In the genomic region with DNA sequence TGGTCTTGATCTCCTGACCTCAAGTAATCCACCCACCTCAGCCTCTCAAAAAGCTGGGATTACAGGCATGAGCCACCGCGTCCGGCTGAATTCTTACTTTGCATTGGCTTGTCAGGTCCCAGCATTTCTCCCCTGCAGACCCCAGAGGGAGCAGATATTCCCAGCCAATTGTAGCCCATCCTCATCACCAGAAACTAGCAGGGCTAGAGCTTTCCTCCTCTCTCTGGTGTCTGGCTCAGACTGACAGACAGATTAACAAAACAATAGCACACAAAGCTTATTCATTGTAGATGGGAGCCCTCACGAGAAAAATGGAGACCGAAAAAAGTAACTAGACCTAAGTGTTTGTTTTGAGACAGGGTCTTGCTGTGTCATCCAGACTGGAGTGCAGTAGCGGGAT, we compare ENCODE assay signal across 22 cellular contexts. TPM values are rescaled to one million over a fixed set of nuclear protein-coding genes. Genes with fewer than 3 reads are reported as not detected.
DNase-seq lines count a peak whose midpoint lies in the region; ATAC-seq and TF ChIP-seq lines count a peak whose summit lies in the region.
"Had no signal": no experiment of that assay in that cellular context is flagged by ENCODE, and none has a peak within 500 bp of the region (broad histone marks: within the 10 kb centered on the region; RNA-seq: fewer than 3 reads in every experiment).

No MANE protein-coding gene starts in this region.

- H3K36me3 Mint-ChIP-seq in GM23338 (ENCODE audit: low read depth) (no peaks in the 10 kb centered on the region), activated B cell treated with CpG ODN at 0.5 μM for 24 hours (ENCODE audit: low read depth) (peaks cover 5% of the 10 kb centered on the region), neural progenitor cell (no peaks in the 10 kb centered on the region)
- H3K36me3 Mint-ChIP-seq in naive thymus-derived CD4-positive, alpha-beta T cell = no peaks in the 10 kb centered on the region
- H3K36me3 Mint-ChIP-seq: CD4-positive, CD25-positive, alpha-beta regulatory T cell had no signal

- H3K9ac ChIP-seq in HUES48 (ENCODE audit: low read depth, low read length) (no peak overlapping the region), neural progenitor cell (no peak overlapping the region)

- WGBS in spleen, 5 donors = 79 to 87% (median 81%) methylated on average over 6 of the region's 6 CpGs

- intact Hi-C loops in activated B cell treated with CpG ODN at 0.5 μM for 24 hours (cut with micrococcal nuclease) (no loop called here), spleen (cut with DNase I; ENCODE audit: low total_unique reads) (no loop called here)
- intact Hi-C loops in naive thymus-derived CD4-positive, alpha-beta T cell (cut with micrococcal nuclease) = no loop called here

- ATAC-seq in GM23338 (peak; percentile 92), activated B cell treated with CpG ODN at 0.5 μM for 24 hours (ENCODE audit: low read depth) (no peak)
- no peak for ATAC-seq in naive thymus-derived CD4-positive, alpha-beta T cell
- ATAC-seq: A549, Panc1 had no signal

- CTCF ChIA-PET in activated B cell treated with CpG ODN at 0.5 μM for 24 hours (lab: Charles Lee) = interaction anchor here (1.2 kb wide), 1 partner anchor 17 kb away, joined by 3 read pairs; no protein-coding TSS in a partner anchor
- CTCF ChIA-PET in naive thymus-derived CD4-positive, alpha-beta T cell (lab: Charles Lee) = interaction anchor here (0.7 kb wide), 1 partner anchor 10 kb away, joined by 4 read pairs; no protein-coding TSS in a partner anchor

- H4K20me1 ChIP-seq in GM23338 (replicated peaks; ENCODE audit: insufficient read depth) = no peaks in the 10 kb centered on the region
- H4K20me1 ChIP-seq in neural progenitor cell (ENCODE audit: low read depth) = no peaks in the 10 kb centered on the region

- H3K9me2 ChIP-seq in GM23338 (ENCODE audit: insufficient read depth) = no peaks in the 10 kb centered on the region

- H2AFZ ChIP-seq in GM23338 (no peak overlapping the region), neural progenitor cell (replicated peaks) (no peak overlapping the region)

- H3K4me3 ChIP-seq in GM23338 = no peak overlapping the region
- no peak overlapping the region for H3K4me3 ChIP-seq in HUES48 (ENCODE audit: low read depth, low read length)
- H3K4me3 ChIP-seq in neural progenitor cell = no peak overlapping the region
- H3K4me3 ChIP-seq in spleen = no peak overlapping the region
- H3K4me3 ChIP-seq in naive thymus-derived CD4-positive, alpha-beta T cell (ENCODE audit: low read length) = no peak overlapping the region
- H3K4me3 ChIP-seq: A549, MG63, SJCRH30 had no signal

- POLR2A ChIA-PET in activated B cell treated with CpG ODN at 0.5 μM for 24 hours (lab: Charles Lee) = interaction anchor here (0.6 to 19.0 kb wide), 4 partner anchors 13 to 964 kb away, joined by 3 to 437 read pairs (median 4); partner anchors contain the start of gene IFI30
- POLR2A ChIA-PET in naive thymus-derived CD4-positive, alpha-beta T cell (lab: Charles Lee) = interaction anchor here (0.7 kb wide), 1 partner anchor 598 kb away, joined by 3 read pairs; no protein-coding TSS in a partner anchor

- TF ChIP-seq CTCF in GM23338 (conservative IDR thresholded peaks at IDR 0.05; ENCODE audit: low read depth in 2 of 2) = no peak
- TF ChIP-seq CTCF in activated B cell treated with CpG ODN at 0.5 μM for 24 hours (IDR thresholded peaks at IDR 0.05) = no peak
- no peak for TF ChIP-seq CTCF in neural progenitor cell (IDR thresholded peaks at IDR 0.05)
- TF ChIP-seq CTCF in spleen (IDR thresholded peaks at IDR 0.05 in 8 of 11, conservative IDR thresholded peaks at IDR 0.05 in 3 of 11) = no peak

- H3K4me3 Mint-ChIP-seq in GM23338 = no peak overlapping the region
- no peak overlapping the region for H3K4me3 Mint-ChIP-seq in activated B cell treated with CpG ODN at 0.5 μM for 24 hours
- no peak overlapping the region for H3K4me3 Mint-ChIP-seq in neural progenitor cell
- H3K4me3 Mint-ChIP-seq in naive thymus-derived CD4-positive, alpha-beta T cell = no peak overlapping the region
- H3K4me3 Mint-ChIP-seq: CD4-positive, CD25-positive, alpha-beta regulatory T cell had no signal

- H3K4me1 Mint-ChIP-seq in GM23338 = peaks cover 4% of the 10 kb centered on the region; the same call in 2 of the 3 replicates
- peaks cover 43% of the 10 kb centered on the region for H3K4me1 Mint-ChIP-seq in activated B cell treated with CpG ODN at 0.5 μM for 24 hours
- peaks cover 5% of the 10 kb centered on the region for H3K4me1 Mint-ChIP-seq in neural progenitor cell
- no peaks in the 10 kb centered on the region for H3K4me1 Mint-ChIP-seq in naive thymus-derived CD4-positive, alpha-beta T cell
- H3K4me1 Mint-ChIP-seq: CD4-positive, CD25-positive, alpha-beta regulatory T cell had no signal

- H3K4me1 ChIP-seq in GM23338 (ENCODE audit: insufficient read depth) (no peaks in the 10 kb centered on the region), HUES48 (ENCODE audit: control insufficient read depth, insufficient read depth, low read length) (no peaks in the 10 kb centered on the region), neural progenitor cell (no peaks in the 10 kb centered on the region), spleen (peaks cover 0 to 26% (median 13%) of the 10 kb centered on the region in 6 donors)
- H3K4me1 ChIP-seq in naive thymus-derived CD4-positive, alpha-beta T cell (ENCODE audit: control insufficient read depth in 2 of 2, insufficient read depth in 2 of 2, low read length in 2 of 2) = no peaks in the 10 kb centered on the region
- H3K4me1 ChIP-seq: A549, BE2C, SJCRH30 had no signal

- H3K79me2 ChIP-seq in GM23338 (replicated peaks; ENCODE audit: insufficient read depth) (no peaks in the 10 kb centered on the region), neural progenitor cell (ENCODE audit: low read depth) (no peaks in the 10 kb centered on the region)

- no peaks in the 10 kb centered on the region for H3K27me3 ChIP-seq in GM23338 (ENCODE audit: insufficient read depth)
- H3K27me3 ChIP-seq in HUES48 (ENCODE audit: control insufficient read depth, insufficient read depth, low read length) = no peaks in the 10 kb centered on the region
- no peaks in the 10 kb centered on the region for H3K27me3 ChIP-seq in neural progenitor cell
- no peaks in the 10 kb centered on the region for H3K27me3 ChIP-seq in spleen (replicated peaks in 1 of 7)
- H3K27me3 ChIP-seq in naive thymus-derived CD4-positive, alpha-beta T cell (ENCODE audit: control insufficient read depth in 2 of 2, insufficient read depth in 2 of 2, low read length in 2 of 2) = no peaks in the 10 kb centered on the region
- H3K27me3 ChIP-seq: MG63 had no signal

- H3K4me2 ChIP-seq in GM23338 (0 out of 2 replicates have a peak overlapping the region, but pooled peaks have one; percentile 7), neural progenitor cell (no peak overlapping the region)
- H3K4me2 ChIP-seq: A549 had no signal

- H3F3A ChIP-seq in GM23338 (replicated peaks; ENCODE audit: low read depth) (peaks cover 11% of the 10 kb centered on the region; the same call in 1 of the 2 replicates), neural progenitor cell (ENCODE audit: low read depth) (peaks cover 7% of the 10 kb centered on the region)

- H3K27ac Mint-ChIP-seq in GM23338 = peak overlapping the region; percentile 56; the same call in 1 of the 2 replicates
- peak overlapping the region; percentile 59 for H3K27ac Mint-ChIP-seq in activated B cell treated with CpG ODN at 0.5 μM for 24 hours
- peak overlapping the region; percentile 72 for H3K27ac Mint-ChIP-seq in neural progenitor cell
- H3K27ac Mint-ChIP-seq in naive thymus-derived CD4-positive, alpha-beta T cell = no peak overlapping the region
- H3K27ac Mint-ChIP-seq: CD4-positive, CD25-positive, alpha-beta regulatory T cell had no signal

- DNase-seq in GM23338 (ENCODE audit: low spot score) = peak; percentile 60
- no peak for DNase-seq in activated B cell treated with CpG ODN at 0.5 μM for 24 hours
- peak; percentile 34 for DNase-seq in neural progenitor cell (ENCODE audit: low spot score)
- no peak for DNase-seq in spleen
- DNase-seq in stimulated activated CD4-positive, alpha-beta T cell treated with anti-CD3 and anti-CD28 coated beads, Interleukin-2, amount 100 ng/mL, for 48 hours = no peak
- no peak for DNase-seq in naive thymus-derived CD4-positive, alpha-beta T cell
- no peak for DNase-seq in SKM-1 (lab: John Stamatoyannopoulos, UW; ENCODE audit: unreplicated experiment)
- DNase-seq: BE2C; CD4-positive, CD25-positive, alpha-beta regulatory T cell; EL; HCEC 1CT; MG63; NCI-H1417; NCI-H187 treated with DMSO at 0.1 percent for 48 hours; NCI-H2227 treated with DMSO at 0.1 percent for 48 hours; NCI-H510A; NCI-H748 treated with DMSO at 0.1 percent for 48 hours; NK-92 treated with Interleukin-12 subunit alpha and Interleukin-12 subunit beta, amount 100 ng/mL, for 24 hours; SJCRH30 had no signal

- H3K27ac ChIP-seq in GM23338 (ENCODE audit: low read depth) = no peak overlapping the region
- peak overlapping the region; percentile 39 for H3K27ac ChIP-seq in HUES48 (ENCODE audit: low read depth, low read length)
- no peak overlapping the region for H3K27ac ChIP-seq in neural progenitor cell
- no peak overlapping the region for H3K27ac ChIP-seq in spleen
- H3K27ac ChIP-seq in naive thymus-derived CD4-positive, alpha-beta T cell (ENCODE audit: low read depth, low read length) = no peak overlapping the region
- H3K27ac ChIP-seq: A549, SJCRH30 had no signal

- H3K9me3 ChIP-seq in HUES48 (ENCODE audit: control insufficient read depth, insufficient read depth, low read length) (no peaks in the 10 kb centered on the region), neural progenitor cell (ENCODE audit: low read depth) (no peaks in the 10 kb centered on the region), spleen (no peaks in the 10 kb centered on the region)
- H3K9me3 ChIP-seq in naive thymus-derived CD4-positive, alpha-beta T cell (ENCODE audit: control insufficient read depth in 2 of 3, low read length in 3 of 3) = no peaks in the 10 kb centered on the region
- H3K9me3 ChIP-seq: A549, BE2C, MG63, SJCRH30 had no signal

- no peaks in the 10 kb centered on the region for H3K9me3 Mint-ChIP-seq in GM23338
- H3K9me3 Mint-ChIP-seq in activated B cell treated with CpG ODN at 0.5 μM for 24 hours = no peaks in the 10 kb centered on the region
- no peaks in the 10 kb centered on the region for H3K9me3 Mint-ChIP-seq in neural progenitor cell
- no peaks in the 10 kb centered on the region for H3K9me3 Mint-ChIP-seq in naive thymus-derived CD4-positive, alpha-beta T cell
- H3K9me3 Mint-ChIP-seq: CD4-positive, CD25-positive, alpha-beta regulatory T cell had no signal

- H3K27me3 Mint-ChIP-seq in GM23338 (ENCODE audit: insufficient read depth, low read depth, poor library complexity) = peaks cover 2% of the 10 kb centered on the region
- H3K27me3 Mint-ChIP-seq in activated B cell treated with CpG ODN at 0.5 μM for 24 hours = no peaks in the 10 kb centered on the region
- peaks cover 8% of the 10 kb centered on the region for H3K27me3 Mint-ChIP-seq in neural progenitor cell (ENCODE audit: insufficient read depth, low read depth)
- H3K27me3 Mint-ChIP-seq in naive thymus-derived CD4-positive, alpha-beta T cell = peaks cover 0 to 2% (median 0%) of the 10 kb centered on the region in 5 donors

- H3K36me3 ChIP-seq in GM23338 (ENCODE audit: insufficient read depth) (no peaks in the 10 kb centered on the region), HUES48 (ENCODE audit: control insufficient read depth, insufficient read depth, low read length) (no peaks in the 10 kb centered on the region), neural progenitor cell (no peaks in the 10 kb centered on the region), spleen (no peaks in the 10 kb centered on the region)
- no peaks in the 10 kb centered on the region for H3K36me3 ChIP-seq in naive thymus-derived CD4-positive, alpha-beta T cell (ENCODE audit: control insufficient read depth in 2 of 3, insufficient read depth in 3 of 3, low read length in 3 of 3)
- H3K36me3 ChIP-seq: BE2C, MG63, SJCRH30 had no signal

- TF ChIP-seq POLR2A in spleen (IDR thresholded peaks at IDR 0.05) = no peak

RNA-seq across cellular contexts. Expression of gene MPV17L2, which starts 7.5 kb away (rescaled TPM):
- total RNA-seq in GM23338 (2014; rRNA removed; shearing (Covaris generic)) = 41.9 and 81.3 TPM in 2 replicates
- 38.7 and 40.2 TPM in 2 replicates for polyA plus RNA-seq in GM23338 (2016; fragmentation: Nextera tagmentation; extraction: Ambion mirVana)
- 17.3 and 17.9 TPM in 2 replicates for total RNA-seq in activated B cell treated with CpG ODN at 0.5 μM for 24 hours
- 28.1 and 37.7 TPM in 2 replicates for total RNA-seq in neural progenitor cell (ENCODE audit: low replicate concordance)
- total RNA-seq in spleen = 10 to 100 TPM in 3 of 7 donors, 1 to 10 TPM in 4; 7.8 to 14.1 (median 9.9) TPM
- polyA plus RNA-seq in spleen = 10 to 100 TPM; 12.1 to 15.4 (median 12.3) TPM
- total RNA-seq in naive thymus-derived CD4-positive, alpha-beta T cell = 1 to 10 TPM; 4.8 to 9.4 (median 6.7) TPM
- polyA plus RNA-seq in naive thymus-derived CD4-positive, alpha-beta T cell = 10 to 100 TPM in 1 of 2 donors, 1 to 10 TPM in 1; 7.0 to 15.5 TPM

RNA-seq across cellular contexts. Expression of gene IFI30, which starts 11.9 kb away (rescaled TPM):
- 17.1 and 27.4 TPM in 2 replicates for total RNA-seq in GM23338 (2014; rRNA removed; shearing (Covaris generic))
- polyA plus RNA-seq in GM23338 (2016; fragmentation: Nextera tagmentation; extraction: Ambion mirVana) (31.9 and 34.4 TPM in 2 replicates), spleen (100 to 1,000 TPM; 234 to 299 (median 274) TPM)
- total RNA-seq in activated B cell treated with CpG ODN at 0.5 μM for 24 hours (251 and 255 TPM in 2 replicates), neural progenitor cell (ENCODE audit: low replicate concordance) (0.62 TPM in 1 of 2 replicates, not detected in the other), spleen (100 to 1,000 TPM; 206 to 475 (median 330) TPM)
- total RNA-seq in naive thymus-derived CD4-positive, alpha-beta T cell = 100 to 1,000 TPM in 2 of 5 experiments, 10 to 100 TPM in 3; 51.3 to 514 (median 59.5) TPM
- polyA plus RNA-seq in naive thymus-derived CD4-positive, alpha-beta T cell = 1 to 10 TPM; 6.7 to 7.6 TPM

RNA-seq across cellular contexts. Expression of gene RAB3A, which starts 18.3 kb away (rescaled TPM):
- total RNA-seq in GM23338 (2014; rRNA removed; shearing (Covaris generic)) = 9.7 and 11.6 TPM in 2 replicates
- 20.3 and 24.1 TPM in 2 replicates for polyA plus RNA-seq in GM23338 (2016; fragmentation: Nextera tagmentation; extraction: Ambion mirVana)
- 3.8 and 4.1 TPM in 2 replicates for total RNA-seq in activated B cell treated with CpG ODN at 0.5 μM for 24 hours
- total RNA-seq in neural progenitor cell (ENCODE audit: low replicate concordance) = 1.1 and 1.5 TPM in 2 replicates
- 1 to 10 TPM; 1.4 to 6.6 (median 3.3) TPM for total RNA-seq in spleen
- polyA plus RNA-seq in spleen = 1 to 10 TPM in 2 of 3 donors, under 1 TPM in 1; 0.72 to 1.7 (median 1.3) TPM
- 10 to 100 TPM in 2 of 5 experiments, 1 to 10 TPM in 3; 5.7 to 16.7 (median 8.8) TPM for total RNA-seq in naive thymus-derived CD4-positive, alpha-beta T cell
- 1 to 10 TPM; 1.9 to 3.3 TPM for polyA plus RNA-seq in naive thymus-derived CD4-positive, alpha-beta T cell

RNA-seq across cellular contexts. Expression of gene PIK3R2, which starts 32.6 kb away (rescaled TPM):
- total RNA-seq in GM23338 (2014; rRNA removed; shearing (Covaris generic)) = 37.1 and 66.6 TPM in 2 replicates
- polyA plus RNA-seq in GM23338 (2016; fragmentation: Nextera tagmentation; extraction: Ambion mirVana) (8.5 and 9.8 TPM in 2 replicates), spleen (1 to 10 TPM; 4.2 to 5.1 (median 4.9) TPM)
- total RNA-seq in activated B cell treated with CpG ODN at 0.5 μM for 24 hours (12.0 and 12.7 TPM in 2 replicates), neural progenitor cell (ENCODE audit: low replicate concordance) (21.4 and 41.8 TPM in 2 replicates), spleen (10 to 100 TPM in 6 of 7 donors, 1 to 10 TPM in 1; 6.6 to 22.7 (median 16.3) TPM)
- 10 to 100 TPM; 12.3 to 24.6 (median 16.4) TPM for total RNA-seq in naive thymus-derived CD4-positive, alpha-beta T cell
- polyA plus RNA-seq in naive thymus-derived CD4-positive, alpha-beta T cell = 1 to 10 TPM; 2.2 to 5.1 TPM

RNA-seq across cellular contexts. Expression of gene PDE4C, which starts 40.7 kb away (rescaled TPM):
- total RNA-seq in GM23338 (2014; rRNA removed; shearing (Covaris generic)) = 3.6 and 7.1 TPM in 2 replicates
- polyA plus RNA-seq in GM23338 (2016; fragmentation: Nextera tagmentation; extraction: Ambion mirVana) = 1.6 and 2.5 TPM in 2 replicates
- not detected in 2 replicates for total RNA-seq in activated B cell treated with CpG ODN at 0.5 μM for 24 hours
- total RNA-seq in neural progenitor cell (ENCODE audit: low replicate concordance) = 0.28 and 0.62 TPM in 2 replicates
- total RNA-seq in spleen = 1 to 10 TPM in 6 of 7 donors, under 1 TPM in 1; 0.60 to 7.6 (median 3.3) TPM
- 1 to 10 TPM in 1 of 3 donors, under 1 TPM in 2; 0.07 to 1.2 (median 0.61) TPM for polyA plus RNA-seq in spleen
- not detected for total RNA-seq in naive thymus-derived CD4-positive, alpha-beta T cell
- polyA plus RNA-seq in naive thymus-derived CD4-positive, alpha-beta T cell = not detected
- total RNA-seq: CD4-positive, CD25-positive, alpha-beta regulatory T cell had no signal
- polyA plus RNA-seq: CD4-positive, CD25-positive, alpha-beta regulatory T cell had no signal

Comparison
In these comparisons a context has a peak if more than half of its experiments do, and no peak if none do; other contexts are left out.
1. DNase-seq: peak in GM23338 (single experiment) and neural progenitor cell (single experiment); none in activated B cell treated with CpG ODN at 0.5 μM for 24 hours (single experiment), spleen (single experiment), stimulated activated CD4-positive, alpha-beta T cell treated with anti-CD3 and anti-CD28 coated beads, Interleukin-2, amount 100 ng/mL, for 48 hours (0 of 2), naive thymus-derived CD4-positive, alpha-beta T cell (0 of 9) and SKM-1 (single experiment).
2. H3K27ac Mint-ChIP-seq: peak in GM23338 (single experiment), activated B cell treated with CpG ODN at 0.5 μM for 24 hours (single experiment) and neural progenitor cell (single experiment); none in naive thymus-derived CD4-positive, alpha-beta T cell (0 of 9).
3. RNA of gene IFI30, which starts 11.9 kb away (total RNA-seq): 206 to 475 TPM in spleen, 251 to 255 TPM in activated B cell treated with CpG ODN at 0.5 μM for 24 hours, 51.3 to 514 TPM in naive thymus-derived CD4-positive, alpha-beta T cell and 17.1 to 27.4 TPM in GM23338; 0.62 TPM in neural progenitor cell; every median in the first group is over 10 times any median in the second.